ENCODE assay signal across 10 cellular contexts in the genomic region with DNA sequence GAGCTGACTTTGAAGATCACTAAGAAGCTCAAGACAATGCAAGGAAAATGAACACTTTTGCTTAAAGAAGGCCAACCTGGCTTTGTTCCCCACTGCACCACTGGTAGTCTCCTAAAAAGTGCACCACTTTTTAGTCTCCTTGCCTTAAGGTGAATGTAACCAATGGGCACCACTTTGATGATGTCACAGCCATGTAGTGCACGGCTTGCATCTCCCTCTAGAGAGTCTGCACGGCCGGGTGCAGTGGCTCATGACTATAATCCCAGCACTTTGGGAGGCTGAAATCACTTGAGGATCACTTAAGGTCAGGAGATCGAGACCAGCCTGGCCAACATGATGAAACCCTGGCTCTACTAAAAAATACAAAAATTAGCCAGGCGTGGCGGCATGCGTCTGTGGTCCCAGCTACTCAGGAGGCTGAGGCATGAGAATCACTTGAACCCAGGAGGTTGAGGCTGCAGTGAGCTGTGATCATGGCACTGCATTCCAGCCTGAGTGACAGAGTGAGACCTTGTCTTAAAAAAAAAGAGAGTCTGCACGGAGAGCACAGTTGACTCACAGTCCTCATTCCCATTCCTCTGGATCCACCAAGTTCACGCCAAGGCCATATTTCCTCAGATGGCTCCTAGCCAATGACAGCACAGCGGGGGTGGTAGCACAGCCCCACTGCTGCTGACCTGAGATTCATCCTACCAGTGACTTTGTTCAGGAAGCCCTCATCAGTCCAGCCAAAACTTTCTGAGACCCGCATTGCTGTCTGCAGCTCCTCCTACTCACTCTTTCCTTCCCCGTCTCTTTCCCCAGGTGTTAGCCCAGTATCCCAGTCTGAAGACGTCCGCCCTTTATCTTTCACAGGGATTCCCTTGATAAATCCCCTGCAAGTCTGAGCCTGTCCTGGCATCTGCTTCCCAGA. TPM values are rescaled to one million over a fixed set of nuclear protein-coding genes. Genes with fewer than 3 reads are reported as not detected.
DNase-seq lines count a peak whose midpoint lies in the region; ATAC-seq, FAIRE-seq and TF ChIP-seq lines count a peak whose summit lies in the region.
"Had no signal": no experiment of that assay in that cellular context is flagged by ENCODE, and none has a peak within 500 bp of the region (broad histone marks: within the 10 kb centered on the region; RNA-seq: fewer than 3 reads in every experiment).

No MANE protein-coding gene starts in this region.

- H3K4me3 ChIP-seq in bronchial epithelial cell (ENCODE audit: low read depth, low read length) = no peak overlapping the region
- no peak overlapping the region; a peak in 1 of 6 replicates for H3K4me3 ChIP-seq in HepG2 (replicated peaks in 1 of 3; ENCODE audit: insufficient read depth in 1 of 3, low read depth in 2 of 3, low read length in 3 of 3)
- H3K4me3 ChIP-seq in tibial artery = no peak overlapping the region

- H3K4me2 ChIP-seq in HepG2 (ENCODE audit: low read depth, low read length) = peak overlapping the region; percentile 93

- FAIRE-seq in bronchial epithelial cell (lab: Jason Lieb, UNC) (no peak), HepG2 (lab: Jason Lieb, UNC) (no peak)

- H3K9me3 ChIP-seq in HepG2 (ENCODE audit: low read length) (no peaks in the 10 kb centered on the region), tibial artery (no peaks in the 10 kb centered on the region)

- H3K9me3 Mint-ChIP-seq in stimulated activated naive B cell treated with anti-CD40 and anti-IgM and Interleukin-4, amounts not matched to agents 10 μg/mL and 1 μg/mL and 100 μg/mL, for 72 hours = no peaks in the 10 kb centered on the region
- H3K9me3 Mint-ChIP-seq: activated B cell treated with CpG ODN at 0.5 μM for 24 hours had no signal

- DNase-seq in HK-2 (ENCODE audit: unreplicated experiment) (peak; percentile 68), bronchial epithelial cell (ENCODE audit: low read depth) (peak; percentile 83), HepG2 (ENCODE audit: low spot score) (peak; percentile 73), tibial artery (peak; percentile 61 to 85)
- no peak for DNase-seq in stimulated activated naive B cell treated with anti-CD40 and anti-IgM and Interleukin-4, amounts not matched to agents 10 μg/mL and 1 μg/mL and 100 μg/mL, for 72 hours
- DNase-seq: activated B cell treated with CpG ODN at 0.5 μM for 24 hours, NCI-H345 had no signal

- H3K9ac ChIP-seq in HepG2 (ENCODE audit: insufficient read depth, low read depth, low read length) = peak overlapping the region; percentile 71; the same call in 1 of the 2 replicates

- BruUV-seq in HepG2 (replicated peaks; lab: Mats Ljungman, UMichigan) = no TSS peak

- in situ Hi-C loops in HepG2 (cut with HindIII; ENCODE audit: extremely low pct_ligation_motif_present, low pct_unique_long_range_greater_than_20kb) = loop anchor here (25.0 kb wide), 2 partner anchors 330 to 480 kb away; partner anchors contain the start of gene PPTC7

- H3K4me1 Mint-ChIP-seq in stimulated activated naive B cell treated with anti-CD40 and anti-IgM and Interleukin-4, amounts not matched to agents 10 μg/mL and 1 μg/mL and 100 μg/mL, for 72 hours = peaks cover 5 to 10% of the 10 kb centered on the region in 2 donors
- H3K4me1 Mint-ChIP-seq: activated B cell treated with CpG ODN at 0.5 μM for 24 hours had no signal

- WGBS in HepG2 (ENCODE audit: low lambda C conversion rate) = 83% methylated on average over 9 of the region's 14 CpGs

- H2AFZ ChIP-seq in HepG2 (ENCODE audit: low read length) = no peak overlapping the region

- intact Hi-C loops in HepG2 (cut with micrococcal nuclease; ENCODE audit: unreplicated experiment) (loop anchor here (10.0 kb wide), 1 partner anchor 87 kb away; no protein-coding TSS in a partner anchor), tibial artery (cut with DNase I; ENCODE audit: low total_unique reads) (no loop called here)

- ATAC-seq in HepG2 (no peak), GM18870 (IDR thresholded peaks at IDR 0.05; ENCODE audit: unreplicated experiment) (no peak), GM21526 (IDR thresholded peaks at IDR 0.05; ENCODE audit: low FRiP score, unreplicated experiment) (no peak), HG03095 (IDR thresholded peaks at IDR 0.05; ENCODE audit: unreplicated experiment) (no peak)
- no peak for ATAC-seq in stimulated activated naive B cell treated with anti-CD40 and anti-IgM and Interleukin-4, amounts not matched to agents 10 μg/mL and 1 μg/mL and 100 μg/mL, for 72 hours (replicated peaks)

- peak in 1 of 2 experiments; percentile 29; a peak in 1 of 4 replicates for TF ChIP-seq POLR2A in HepG2 (IDR thresholded peaks at IDR 0.05; ENCODE audit: insufficient read depth in 1 of 2, low read depth in 2 of 2, low read length in 2 of 2)

- no peaks in the 10 kb centered on the region for H3K27me3 Mint-ChIP-seq in stimulated activated naive B cell treated with anti-CD40 and anti-IgM and Interleukin-4, amounts not matched to agents 10 μg/mL and 1 μg/mL and 100 μg/mL, for 72 hours
- H3K27me3 Mint-ChIP-seq: activated B cell treated with CpG ODN at 0.5 μM for 24 hours had no signal

- CTCF ChIA-PET in HepG2 (lab: Yijun Ruan, JAX; ENCODE audit: low intra/inter-chr PET ratio, low total read pairs) = interaction anchor here (0.6 kb wide), 1 partner anchor 102 kb away, joined by 3 read pairs; no protein-coding TSS in a partner anchor

- H3K36me3 Mint-ChIP-seq in stimulated activated naive B cell treated with anti-CD40 and anti-IgM and Interleukin-4, amounts not matched to agents 10 μg/mL and 1 μg/mL and 100 μg/mL, for 72 hours = no peaks in the 10 kb centered on the region

- no peaks in the 10 kb centered on the region for H3K27me3 ChIP-seq in bronchial epithelial cell (ENCODE audit: control insufficient read depth, insufficient read depth, low read length)
- H3K27me3 ChIP-seq in HepG2 (ENCODE audit: control insufficient read depth in 1 of 2, insufficient read depth in 2 of 2, low read length in 2 of 2) = no peaks in the 10 kb centered on the region
- no peaks in the 10 kb centered on the region for H3K27me3 ChIP-seq in tibial artery

- no peak for TF ChIP-seq RAD21 in HepG2 (CRISPR knock-in tag; IDR thresholded peaks at IDR 0.05)

- H3K27ac Mint-ChIP-seq in stimulated activated naive B cell treated with anti-CD40 and anti-IgM and Interleukin-4, amounts not matched to agents 10 μg/mL and 1 μg/mL and 100 μg/mL, for 72 hours = no peak overlapping the region
- H3K27ac Mint-ChIP-seq: activated B cell treated with CpG ODN at 0.5 μM for 24 hours had no signal

- H3K27ac ChIP-seq in HepG2 (ENCODE audit: extremely low read length, insufficient read depth, low read length) (peak overlapping the region; percentile 99), tibial artery (peak overlapping the region; percentile 81 to 88)

- TF ChIP-seq CTCF in bronchial epithelial cell (IDR thresholded peaks at IDR 0.05; ENCODE audit: insufficient read depth, low read length, severe bottlenecking) = no peak
- TF ChIP-seq CTCF in HepG2 (CRISPR knock-in tag; IDR thresholded peaks at IDR 0.05) = no peak
- no peak for TF ChIP-seq CTCF in tibial artery (IDR thresholded peaks at IDR 0.05)

- H3K4me1 ChIP-seq in HepG2 (ENCODE audit: insufficient read depth, low read length) = peaks cover 91% of the 10 kb centered on the region
- peaks cover 14 to 94% (median 51%) of the 10 kb centered on the region in 4 donors for H3K4me1 ChIP-seq in tibial artery

- no peaks in the 10 kb centered on the region for H4K20me1 ChIP-seq in HepG2 (ENCODE audit: insufficient read depth, low read length)

- POLR2A ChIA-PET in HepG2 (lab: Yijun Ruan, JAX) = no interaction called here

- H3K4me3 Mint-ChIP-seq in stimulated activated naive B cell treated with anti-CD40 and anti-IgM and Interleukin-4, amounts not matched to agents 10 μg/mL and 1 μg/mL and 100 μg/mL, for 72 hours = no peak overlapping the region
- H3K4me3 Mint-ChIP-seq: activated B cell treated with CpG ODN at 0.5 μM for 24 hours had no signal

- no peaks in the 10 kb centered on the region for H3K79me2 ChIP-seq in HepG2 (ENCODE audit: insufficient read depth, low read length)

- TF ChIP-seq EP300 in HepG2 (IDR thresholded peaks at IDR 0.05; ENCODE audit: low read depth in 2 of 2, low read length in 2 of 2) (no peak), HepG2 (CRISPR knock-in tag; IDR thresholded peaks at IDR 0.05; ENCODE audit: borderline replicate concordance) (no peak)

- H3K36me3 ChIP-seq in bronchial epithelial cell (ENCODE audit: control insufficient read depth, insufficient read depth, low read length) (no peaks in the 10 kb centered on the region), HepG2 (replicated peaks in 1 of 2; ENCODE audit: control insufficient read depth in 1 of 2, insufficient read depth in 2 of 2, low read length in 2 of 2) (no peaks in the 10 kb centered on the region), tibial artery (no peaks in the 10 kb centered on the region)

RNA-seq across cellular contexts. Expression of gene IFT81, which starts 16.5 kb away (rescaled TPM):
- total RNA-seq in bronchial epithelial cell (5.8 and 9.5 TPM in 2 replicates), HepG2 (2016; rRNA removed; fragmentation: Illumina TruSeq; extraction: Trizol) (13.0 and 13.3 TPM in 2 replicates)
- total RNA-seq in HepG2 (2016; cell fraction: cytosol; rRNA removed; fragmentation: Illumina TruSeq; extraction: Trizol; ENCODE audit: low read depth) = 11.0 and 12.4 TPM in 2 replicates
- total RNA-seq in HepG2 (2016; cell fraction: insoluble cytoplasmic fraction; rRNA removed; fragmentation: Illumina TruSeq; extraction: Trizol) = 11.7 and 13.4 TPM in 2 replicates
- 6.8 and 7.4 TPM in 2 replicates for total RNA-seq in HepG2 (2016; cell fraction: membrane; rRNA removed; fragmentation: Illumina TruSeq; extraction: Trizol)
- total RNA-seq in HepG2 (2016; cell fraction: nucleus; rRNA removed; fragmentation: Illumina TruSeq; extraction: Trizol) = 15.0 and 16.9 TPM in 2 replicates
- polyA plus RNA-seq in HepG2 (2011; rRNA removed) = 3.1 and 4.2 TPM in 2 replicates
- 1.2 and 1.5 TPM in 2 replicates for polyA plus RNA-seq in HepG2 (2011; cell fraction: cytosol; rRNA removed)
- 7.0 and 7.1 TPM in 2 replicates for polyA plus RNA-seq in HepG2 (2011; cell fraction: nucleus; rRNA removed)
- polyA plus RNA-seq in HepG2 (2012) = 4.5 and 5.3 TPM in 2 replicates
- 0.58 and 0.62 TPM in 2 replicates for polyA plus RNA-seq in HepG2 (2016; cell fraction: cytosol; fragmentation: Illumina TruSeq; extraction: Trizol; ENCODE audit: low read depth)
- 11.3 and 11.5 TPM in 2 replicates for polyA plus RNA-seq in HepG2 (2016; cell fraction: insoluble cytoplasmic fraction; fragmentation: Illumina TruSeq; extraction: Trizol; ENCODE audit: low read depth)
- polyA plus RNA-seq in HepG2 (2016; cell fraction: membrane; fragmentation: Illumina TruSeq; extraction: Trizol; ENCODE audit: low read depth) = 1.2 and 1.8 TPM in 2 replicates
- 21.3 and 21.4 TPM in 2 replicates for polyA plus RNA-seq in HepG2 (2016; cell fraction: nucleus; fragmentation: Illumina TruSeq; extraction: Trizol; ENCODE audit: insufficient read depth, low read depth)
- polyA minus RNA-seq in HepG2 (2011; rRNA and poly(A)+ RNA removed; ENCODE audit: low replicate concordance) = 1.5 and 2.3 TPM in 2 replicates
- polyA minus RNA-seq in HepG2 (2011; cell fraction: cytosol; rRNA and poly(A)+ RNA removed) = 3.5 and 4.3 TPM in 2 replicates
- polyA minus RNA-seq in HepG2 (2011; cell fraction: nucleus; rRNA and poly(A)+ RNA removed) = 13.3 and 14.9 TPM in 2 replicates

RNA-seq across cellular contexts. Expression of gene C12orf76, which starts 59.3 kb away (rescaled TPM):
- total RNA-seq in bronchial epithelial cell (12.8 and 17.9 TPM in 2 replicates), HepG2 (2016; rRNA removed; fragmentation: Illumina TruSeq; extraction: Trizol) (15.8 and 16.9 TPM in 2 replicates)
- total RNA-seq in HepG2 (2016; cell fraction: cytosol; rRNA removed; fragmentation: Illumina TruSeq; extraction: Trizol; ENCODE audit: low read depth) = 6.8 and 8.8 TPM in 2 replicates
- 13.7 and 15.4 TPM in 2 replicates for total RNA-seq in HepG2 (2016; cell fraction: insoluble cytoplasmic fraction; rRNA removed; fragmentation: Illumina TruSeq; extraction: Trizol)
- total RNA-seq in HepG2 (2016; cell fraction: membrane; rRNA removed; fragmentation: Illumina TruSeq; extraction: Trizol) = 17.6 and 19.4 TPM in 2 replicates
- 13.3 and 15.3 TPM in 2 replicates for total RNA-seq in HepG2 (2016; cell fraction: nucleus; rRNA removed; fragmentation: Illumina TruSeq; extraction: Trizol)
- 38.4 and 40.6 TPM in 2 replicates for polyA plus RNA-seq in HepG2 (2011; rRNA removed)
- 34.5 and 40.6 TPM in 2 replicates for polyA plus RNA-seq in HepG2 (2011; cell fraction: cytosol; rRNA removed)
- polyA plus RNA-seq in HepG2 (2011; cell fraction: nucleus; rRNA removed) = 18.0 and 31.2 TPM in 2 replicates
- 33.1 and 35.3 TPM in 2 replicates for polyA plus RNA-seq in HepG2 (2012)
- 9.1 and 11.1 TPM in 2 replicates for polyA plus RNA-seq in HepG2 (2016; cell fraction: cytosol; fragmentation: Illumina TruSeq; extraction: Trizol; ENCODE audit: low read depth)
- 14.2 and 15.0 TPM in 2 replicates for polyA plus RNA-seq in HepG2 (2016; cell fraction: insoluble cytoplasmic fraction; fragmentation: Illumina TruSeq; extraction: Trizol; ENCODE audit: low read depth)
- 15.2 and 16.5 TPM in 2 replicates for polyA plus RNA-seq in HepG2 (2016; cell fraction: membrane; fragmentation: Illumina TruSeq; extraction: Trizol; ENCODE audit: low read depth)
- polyA plus RNA-seq in HepG2 (2016; cell fraction: nucleus; fragmentation: Illumina TruSeq; extraction: Trizol; ENCODE audit: insufficient read depth, low read depth) = 31.0 and 32.0 TPM in 2 replicates
- polyA minus RNA-seq in HepG2 (2011; rRNA and poly(A)+ RNA removed; ENCODE audit: low replicate concordance) = 7.5 and 15.0 TPM in 2 replicates
- 17.7 and 19.8 TPM in 2 replicates for polyA minus RNA-seq in HepG2 (2011; cell fraction: cytosol; rRNA and poly(A)+ RNA removed)
- polyA minus RNA-seq in HepG2 (2011; cell fraction: nucleus; rRNA and poly(A)+ RNA removed) = 12.7 and 15.9 TPM in 2 replicates
